ENCODE assay signal across 22 cellular contexts in genomic region chr1:246270236-246270635, GRCh38.
DNase-seq lines count a peak whose midpoint lies in the region; ATAC-seq and TF ChIP-seq lines count a peak whose summit lies in the region.
"Had no signal": no experiment of that assay in that cellular context is flagged by ENCODE, and none has a peak within 500 bp of the region (broad histone marks: within the 10 kb centered on the region; RNA-seq: fewer than 3 reads in every experiment).

No MANE protein-coding gene starts in this region.

- no peak for TF ChIP-seq CTCF in vagina (IDR thresholded peaks at IDR 0.05)

- H3K27me3 ChIP-seq in vagina: no peaks in the 10 kb centered on the region
- H3K27me3 ChIP-seq: right atrium auricular region, suprapubic skin had no signal

- no peaks in the 10 kb centered on the region for H3K9me3 ChIP-seq in vagina
- H3K9me3 ChIP-seq: right atrium auricular region, suprapubic skin had no signal

- no peak for DNase-seq in vagina (ENCODE audit: extremely low spot score in 2 of 2)
- DNase-seq in NCI-H526 treated with DMSO at 0.1 percent for 48 hours (lab: John Stamatoyannopoulos, UW): no peak
- no peak for DNase-seq in NCI-H82 treated with DMSO at 0.1 percent for 48 hours (lab: John Stamatoyannopoulos, UW; ENCODE audit: unreplicated experiment)
- DNase-seq in stimulated activated CD4-positive, alpha-beta T cell treated with anti-CD3 and anti-CD28 coated beads, Interleukin-15, amount 100 ng/mL, for 24 hours: no peak
- DNase-seq: activated CD8-positive, alpha-beta T cell treated with anti-CD3 and anti-CD28 coated beads for 36 hours; activated naive CD4-positive, alpha-beta T cell treated with anti-CD3 and anti-CD28 coated beads for 36 hours; activated T-cell treated with anti-CD3 and anti-CD28 coated beads, Interleukin-2, amount 50 U/mL, for 1 hour; aorta; C1 segment of cervical spinal cord; foreskin melanocyte; HCEC 1CT; Kasumi-1; mammary epithelial cell; NCI-H1105 treated with DMSO at 0.1 percent for 48 hours; occipital lobe; PC-3 had no signal

- no peak overlapping the region for H3K27ac ChIP-seq in vagina
- H3K27ac ChIP-seq: right atrium auricular region, suprapubic skin had no signal

- no peaks in the 10 kb centered on the region for H3K4me1 ChIP-seq in vagina
- H3K4me1 ChIP-seq: right atrium auricular region, suprapubic skin had no signal

- intact Hi-C loops in vagina (cut with DNase I): no loop called here

- no peak for TF ChIP-seq POLR2A in vagina (IDR thresholded peaks at IDR 0.05)

- no peak overlapping the region for H3K4me3 ChIP-seq in vagina
- H3K4me3 ChIP-seq: right atrium auricular region, suprapubic skin had no signal

- H3K36me3 ChIP-seq in vagina: no peaks in the 10 kb centered on the region
- H3K36me3 ChIP-seq: right atrium auricular region, suprapubic skin had no signal

- peak; percentile 98 for ATAC-seq in GM18861 (IDR thresholded peaks at IDR 0.05; ENCODE audit: unreplicated experiment)
- peak; percentile 76 for ATAC-seq in GM21447 (IDR thresholded peaks at IDR 0.05; ENCODE audit: unreplicated experiment)
- peak; percentile 97 for ATAC-seq in HG02981 (IDR thresholded peaks at IDR 0.05; ENCODE audit: unreplicated experiment)
- ATAC-seq in HG03558 (IDR thresholded peaks at IDR 0.05; ENCODE audit: extremely low read depth, unreplicated experiment): peak; percentile 75
- ATAC-seq: activated CD8-positive, alpha-beta T cell treated with anti-CD3 and anti-CD28 coated beads for 36 hours; PC-3 had no signal
